9 cellular contexts compared by ENCODE assay signal in the genomic region with DNA sequence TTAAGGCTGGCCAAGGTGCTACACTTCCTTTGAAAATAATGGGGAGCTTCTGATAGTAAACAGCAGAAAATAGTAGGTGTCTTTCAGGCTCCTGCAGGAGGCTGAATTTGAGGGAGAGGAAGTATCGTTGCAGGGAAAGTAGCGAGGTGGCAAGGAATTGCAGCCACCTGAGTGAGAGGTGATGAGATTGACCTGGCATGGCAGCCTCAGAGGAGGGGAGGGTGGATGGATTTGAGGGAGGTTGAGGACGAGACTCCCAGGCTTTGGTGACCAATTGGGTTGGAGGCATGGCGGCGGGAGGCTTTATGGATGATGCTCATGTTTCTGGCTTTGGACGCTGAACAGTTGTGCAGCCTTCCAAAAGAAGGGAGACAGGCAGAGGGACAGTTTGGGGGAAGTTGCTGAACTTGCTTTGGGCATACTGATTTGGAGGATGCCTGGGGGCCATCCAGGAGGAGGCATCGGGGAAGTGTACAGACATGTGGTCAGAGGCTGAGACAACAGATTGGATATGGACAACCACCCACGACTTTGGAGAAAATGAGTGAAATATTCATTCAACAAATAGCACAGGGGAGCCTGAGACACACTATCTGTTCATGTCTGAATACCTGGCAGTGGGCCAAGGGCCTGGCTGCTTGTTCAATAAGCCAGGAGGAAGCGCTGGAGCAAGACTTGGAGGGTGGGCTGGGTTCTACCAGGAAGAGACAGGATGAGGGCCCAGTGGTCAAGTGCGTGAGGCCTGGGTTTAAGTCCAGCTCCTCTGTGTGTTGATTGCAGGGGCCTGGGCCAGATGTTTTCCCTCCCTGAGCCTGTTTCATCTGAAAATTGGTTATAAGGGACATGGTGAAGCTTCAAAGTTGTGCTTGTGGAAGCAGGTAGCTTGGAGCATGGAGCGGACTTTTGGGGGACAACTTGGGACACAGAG.
DNase-seq lines count a peak whose midpoint lies in the region; ATAC-seq and TF ChIP-seq lines count a peak whose summit lies in the region.
"Had no signal": no experiment of that assay in that cellular context is flagged by ENCODE, and none has a peak within 500 bp of the region (broad histone marks: within the 10 kb centered on the region; RNA-seq: fewer than 3 reads in every experiment).

No MANE protein-coding gene starts in this region.

- no peak overlapping the region for H2BK5ac ChIP-seq in mesendoderm (ENCODE audit: low read length)

- H3K4ac ChIP-seq in mesendoderm (ENCODE audit: low read depth, low read length): no peak overlapping the region

- H3K9me3 ChIP-seq in hepatocyte (ENCODE audit: low read depth): no peaks in the 10 kb centered on the region

- H3K4me1 ChIP-seq in hepatocyte (ENCODE audit: insufficient read depth) (peaks cover 37% of the 10 kb centered on the region), mesendoderm (ENCODE audit: control insufficient read depth, low read depth, low read length) (peaks cover under 1% of the 10 kb centered on the region)

- no peak overlapping the region for H2BK15ac ChIP-seq in mesendoderm (replicated peaks; ENCODE audit: low read depth)

- no peak overlapping the region for H2AFZ ChIP-seq in hepatocyte

- H3K18ac ChIP-seq in mesendoderm (ENCODE audit: low read length): no peak overlapping the region

- no peak overlapping the region for H2AK5ac ChIP-seq in mesendoderm (ENCODE audit: low read length)

- no peak overlapping the region for H3K23ac ChIP-seq in mesendoderm (ENCODE audit: low read length)

- H3K27ac ChIP-seq in hepatocyte: peak overlapping the region; percentile 96
- H3K27ac ChIP-seq in substantia nigra (ENCODE audit: low read depth, low read length, poor library complexity, severe bottlenecking): peak overlapping the region; percentile 22
- no peak overlapping the region for H3K27ac ChIP-seq in mesendoderm (ENCODE audit: low read depth, low read length)
- H3K27ac ChIP-seq: epithelial cell of prostate had no signal

- H3K36me3 ChIP-seq in hepatocyte (replicated peaks; ENCODE audit: insufficient read depth, low read depth): no peaks in the 10 kb centered on the region
- no peaks in the 10 kb centered on the region for H3K36me3 ChIP-seq in mesendoderm (ENCODE audit: control insufficient read depth, insufficient read depth, low read length)

- H3K4me3 ChIP-seq in hepatocyte (no peak overlapping the region), mesendoderm (ENCODE audit: low read length) (no peak overlapping the region)

- no peaks in the 10 kb centered on the region for H3K36me3 Mint-ChIP-seq in activated T-helper 1 cell treated with anti-CD3 and anti-CD28 coated beads, Interleukin-12 subunit alpha, Interleukin-12 subunit beta, Interleukin-2, Interleukin-4 antibody, amounts not matched to agents 30 ng/mL and 10 ng/mL and 1 ng/mL, durations not matched to agents 14 hours and 24 hours and 36 hours (ENCODE audit: low read depth)

- no peak overlapping the region for H3K4me3 Mint-ChIP-seq in activated T-helper 1 cell treated with anti-CD3 and anti-CD28 coated beads, Interleukin-12 subunit alpha, Interleukin-12 subunit beta, Interleukin-2, Interleukin-4 antibody, amounts not matched to agents 30 ng/mL and 10 ng/mL and 1 ng/mL, durations not matched to agents 14 hours and 24 hours and 36 hours

- no peaks in the 10 kb centered on the region for H4K20me1 ChIP-seq in hepatocyte (ENCODE audit: insufficient read depth, poor library complexity, severe bottlenecking)

- no peak overlapping the region for H3K9ac ChIP-seq in mesendoderm (ENCODE audit: low read length)

- DNase-seq in NCI-H146 (lab: John Stamatoyannopoulos, UW) (peak; percentile 77), hepatocyte (ENCODE audit: low spot score) (peak; percentile 87), substantia nigra (lab: John Stamatoyannopoulos, UW) (peak in 28 of 49 donors; percentile 6 to 59 (median 34)), DMS114 treated with DMSO at 0.1 percent for 48 hours (lab: John Stamatoyannopoulos, UW; ENCODE audit: unreplicated experiment) (no peak), mesendoderm (no peak)
- no peak for DNase-seq in activated T-helper 1 cell treated with anti-CD3 and anti-CD28 coated beads, Interleukin-12 subunit alpha, Interleukin-12 subunit beta, Interleukin-2, Interleukin-4 antibody, amounts not matched to agents 30 ng/mL and 10 ng/mL and 1 ng/mL, durations not matched to agents 14 hours and 24 hours and 36 hours (ENCODE audit: low spot score)

- H4K8ac ChIP-seq in mesendoderm (ENCODE audit: low read depth, low read length): no peak overlapping the region

- WGBS in hepatocyte (ENCODE audit: low lambda C conversion rate, missing lambda C conversion rate): 76% methylated on average over 11 of the region's 11 CpGs
- no CpG with 5 or more reads among the region's 11 CpGs for WGBS in mesendoderm (ENCODE audit: extremely low coverage, insufficient coverage, low lambda C conversion rate)

- H3K4me2 ChIP-seq in hepatocyte (no peak overlapping the region), mesendoderm (ENCODE audit: low read length) (no peak overlapping the region)

- peaks cover 4% of the 10 kb centered on the region for H3K27me3 Mint-ChIP-seq in activated T-helper 1 cell treated with anti-CD3 and anti-CD28 coated beads, Interleukin-12 subunit alpha, Interleukin-12 subunit beta, Interleukin-2, Interleukin-4 antibody, amounts not matched to agents 30 ng/mL and 10 ng/mL and 1 ng/mL, durations not matched to agents 14 hours and 24 hours and 36 hours (ENCODE audit: insufficient read depth)

- no peak overlapping the region for H3K56ac ChIP-seq in mesendoderm (ENCODE audit: low read length)

- H3K4me1 Mint-ChIP-seq in activated T-helper 1 cell treated with anti-CD3 and anti-CD28 coated beads, Interleukin-12 subunit alpha, Interleukin-12 subunit beta, Interleukin-2, Interleukin-4 antibody, amounts not matched to agents 30 ng/mL and 10 ng/mL and 1 ng/mL, durations not matched to agents 14 hours and 24 hours and 36 hours (ENCODE audit: low read depth): no peaks in the 10 kb centered on the region

- no peaks in the 10 kb centered on the region for H3K9me3 Mint-ChIP-seq in activated T-helper 1 cell treated with anti-CD3 and anti-CD28 coated beads, Interleukin-12 subunit alpha, Interleukin-12 subunit beta, Interleukin-2, Interleukin-4 antibody, amounts not matched to agents 30 ng/mL and 10 ng/mL and 1 ng/mL, durations not matched to agents 14 hours and 24 hours and 36 hours

- peak overlapping the region; percentile 72 for H3K27ac Mint-ChIP-seq in activated T-helper 1 cell treated with anti-CD3 and anti-CD28 coated beads, Interleukin-12 subunit alpha, Interleukin-12 subunit beta, Interleukin-2, Interleukin-4 antibody, amounts not matched to agents 30 ng/mL and 10 ng/mL and 1 ng/mL, durations not matched to agents 14 hours and 24 hours and 36 hours

- ATAC-seq in GM19035 (IDR thresholded peaks at IDR 0.05; ENCODE audit: unreplicated experiment) (no peak), HG03442 (IDR thresholded peaks at IDR 0.05; ENCODE audit: unreplicated experiment) (no peak)

- H3K27me3 ChIP-seq in hepatocyte (no peaks in the 10 kb centered on the region), mesendoderm (ENCODE audit: insufficient read depth, low read length, poor library complexity) (no peaks in the 10 kb centered on the region)

- no peak overlapping the region for H2BK120ac ChIP-seq in mesendoderm (ENCODE audit: low read depth, low read length)

- no peaks in the 10 kb centered on the region for H3K9me2 ChIP-seq in hepatocyte (replicated peaks; ENCODE audit: insufficient read depth)

- TF ChIP-seq CTCF in hepatocyte (IDR thresholded peaks at IDR 0.05; ENCODE audit: poor library complexity): no peak

- H4K5ac ChIP-seq in mesendoderm (ENCODE audit: low read length): no peak overlapping the region

- no peaks in the 10 kb centered on the region for H3K79me1 ChIP-seq in mesendoderm (ENCODE audit: low read length)

- H3K79me2 ChIP-seq in hepatocyte: no peaks in the 10 kb centered on the region
- H3K79me2 ChIP-seq in mesendoderm (ENCODE audit: control insufficient read depth, insufficient read depth, low read length): no peaks in the 10 kb centered on the region

- intact Hi-C loops in activated T-helper 1 cell treated with anti-CD3 and anti-CD28 coated beads, Interleukin-12 subunit alpha, Interleukin-12 subunit beta, Interleukin-2, Interleukin-4 antibody, amounts not matched to agents 30 ng/mL and 10 ng/mL and 1 ng/mL, durations not matched to agents 14 hours and 24 hours and 36 hours (cut with micrococcal nuclease): no loop called here

Comparison
In these comparisons a context has a peak if more than half of its experiments do, and no peak if none do; other contexts are left out.
1. DNase-seq: peak in NCI-H146 (single experiment), hepatocyte (single experiment) and substantia nigra (28 of 49); none in activated T-helper 1 cell treated with anti-CD3 and anti-CD28 coated beads, Interleukin-12 subunit alpha, Interleukin-12 subunit beta, Interleukin-2, Interleukin-4 antibody, amounts not matched to agents 30 ng/mL and 10 ng/mL and 1 ng/mL, durations not matched to agents 14 hours and 24 hours and 36 hours (single experiment), DMS114 treated with DMSO at 0.1 percent for 48 hours (single experiment) and mesendoderm (single experiment).